In the genomic region with DNA sequence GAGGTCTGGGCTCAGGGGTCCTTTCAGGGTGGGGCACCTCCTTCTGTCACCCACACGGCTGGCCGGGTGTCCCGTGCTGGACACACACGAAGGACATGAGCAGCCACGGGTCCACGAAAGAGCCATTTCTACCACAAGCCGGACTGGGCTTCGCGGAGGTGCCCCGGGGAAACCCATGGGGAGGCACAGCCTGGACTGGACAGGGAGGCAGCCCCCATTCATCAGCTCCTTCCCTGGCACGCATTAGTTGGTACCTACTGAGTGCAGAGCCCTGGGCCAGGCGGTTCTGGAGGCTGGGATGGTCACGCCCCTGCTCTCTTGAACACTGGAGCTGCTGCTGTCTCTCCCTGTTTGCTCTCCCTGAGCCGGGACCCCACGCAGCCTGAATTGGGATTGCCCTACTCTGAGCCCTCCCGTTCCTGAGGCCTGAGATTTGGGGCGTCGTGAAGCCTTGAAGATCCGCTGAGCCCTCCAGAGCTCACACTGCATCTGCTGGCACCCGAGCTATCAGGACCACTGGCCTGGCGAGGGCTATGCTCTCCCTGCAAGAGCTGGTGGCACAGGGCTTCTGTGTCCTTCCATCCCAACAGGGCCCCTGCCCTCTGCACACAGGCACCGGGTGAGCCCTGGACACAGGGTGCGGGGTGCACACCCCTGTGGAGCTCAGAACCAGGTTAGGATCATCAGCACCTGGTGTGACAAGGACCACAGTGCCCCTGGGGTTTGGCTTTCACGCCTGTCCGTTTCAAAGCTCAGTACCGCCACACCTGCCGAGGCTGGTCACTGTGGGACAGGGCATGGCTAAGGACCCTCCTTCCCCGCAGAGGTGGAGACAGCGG, we compare ENCODE assay signal across 1 cellular context.
TF ChIP-seq lines count a peak whose summit lies in the region.

No MANE protein-coding gene starts in this region.

TF ChIP-seq in HepG2, 621 proteins besides CTCF, POLR2A, EP300 and RAD21 (continued from another document):
- TF ChIP-seq, protein P1, sequence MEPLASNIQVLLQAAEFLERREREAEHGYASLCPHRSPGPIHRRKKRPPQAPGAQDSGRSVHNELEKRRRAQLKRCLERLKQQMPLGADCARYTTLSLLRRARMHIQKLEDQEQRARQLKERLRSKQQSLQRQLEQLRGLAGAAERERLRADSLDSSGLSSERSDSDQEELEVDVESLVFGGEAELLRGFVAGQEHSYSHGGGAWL (CRISPR knock-in tag; IDR thresholded peaks at IDR 0.05), result no peak
- TF ChIP-seq SCMH1 (CRISPR knock-in tag; IDR thresholded peaks at IDR 0.05; ENCODE audit: borderline replicate concordance), result no peak
